Comparison of ENCODE assay signal across 8 cellular contexts in genomic region chr6:136792066-136792944, GRCh38. TPM values are rescaled to one million over a fixed set of nuclear protein-coding genes. Genes with fewer than 3 reads are reported as not detected.
DNase-seq lines count a peak whose midpoint lies in the region; ATAC-seq and TF ChIP-seq lines count a peak whose summit lies in the region.

MAP3K5 (minus strand) TSS chr6:136792477; CDS start chr6:136792157, 320 bp downstream.

- ATAC-seq in GM18909 (IDR thresholded peaks at IDR 0.05; ENCODE audit: poor library complexity, unreplicated experiment): peak; percentile 76
- peak; percentile 64 for ATAC-seq in HG03159 (IDR thresholded peaks at IDR 0.05; ENCODE audit: unreplicated experiment)
- peak; percentile 88 for ATAC-seq in left lobe of liver

- H3K27me3 Mint-ChIP-seq in chondrocyte (ENCODE audit: low read depth): no peaks in the 10 kb centered on the region

- peak within 1 kb of the TSS; percentile 89 for H3K4me3 Mint-ChIP-seq in chondrocyte (ENCODE audit: unreplicated experiment)

- no peak for TF ChIP-seq CTCF in chondrocyte (IDR thresholded peaks at IDR 0.05)

- H3K4me1 Mint-ChIP-seq in chondrocyte (ENCODE audit: low read depth): peaks cover 44% of the 10 kb centered on the region

- H3K36me3 Mint-ChIP-seq in chondrocyte (ENCODE audit: low read depth): no peaks in the 10 kb centered on the region

- peak within 1 kb of the TSS; percentile 92 for H3K27ac Mint-ChIP-seq in chondrocyte (ENCODE audit: unreplicated experiment)

- H3K9me3 Mint-ChIP-seq in chondrocyte (ENCODE audit: low read depth): no peaks in the 10 kb centered on the region

- DNase-seq in AG20443 (ENCODE audit: low spot score) (peak; percentile 70), NCI-H345 treated with DMSO at 0.1 percent for 48 hours (lab: John Stamatoyannopoulos, UW; ENCODE audit: unreplicated experiment) (peak; percentile 63), chondrocyte (ENCODE audit: low spot score) (no peak), left lobe of liver (ENCODE audit: low spot score) (peak; percentile 93)
- DNase-seq in activated CD4-positive, alpha-beta T cell treated with anti-CD3 and anti-CD28 coated beads for 24 hours (ENCODE audit: low read depth in 2 of 2): peak; percentile 77 to 82
- DNase-seq in stimulated activated CD4-positive, alpha-beta T cell treated with anti-CD3 and anti-CD28 coated beads, Interleukin-2, amount 100 ng/mL, for 4 hours (ENCODE audit: low read depth): peak; percentile 88

RNA-seq across cellular contexts. Expression of gene MAP3K5, which starts in this region (rescaled TPM):
- total RNA-seq in chondrocyte: 2.1 to 5.1 TPM (median 4.6 TPM) in 3 replicates
- 6.3 TPM for total RNA-seq in left lobe of liver
